ENCODE assay signal across 8 cellular contexts in genomic region chr11:45565589-45565988, GRCh38.
"Had no signal": no experiment of that assay in that cellular context is flagged by ENCODE, and none has a peak within 500 bp of the region (broad histone marks: within the 10 kb centered on the region; RNA-seq: fewer than 3 reads in every experiment).

No MANE protein-coding gene starts in this region.

- DNase-seq: GDM1, GF-D8 had no signal

- ATAC-seq: GM12878 had no signal

- FAIRE-seq: G401.6, GM12878, GM12891, GM12892, GM18507, GM19239 had no signal

- H3K4me3 ChIP-seq: GM12878 had no signal
